ENCODE assay signal across 7 cellular contexts in genomic region chr6:49550413-49551125, GRCh38. TPM values are rescaled to one million over a fixed set of nuclear protein-coding genes. Genes with fewer than 3 reads are reported as not detected.
DNase-seq lines count a peak whose midpoint lies in the region; ATAC-seq and TF ChIP-seq lines count a peak whose summit lies in the region.

C6orf141 (plus strand) TSS chr6:49550668; CDS start chr6:49550793, 125 bp downstream.

- no TSS peak for BruUV-seq in OCI-LY7 (replicated peaks; lab: Mats Ljungman, UMichigan)

- intact Hi-C loops in OCI-LY7 (cut with micrococcal nuclease; ENCODE audit: unreplicated experiment): no loop called here

- no peak for TF ChIP-seq POLR2A in GM18505 (IDR thresholded peaks at IDR 0.05; ENCODE audit: borderline replicate concordance, extremely low read depth, insufficient read depth, insufficient read length)

- no peaks in the 10 kb centered on the region for H3K27me3 ChIP-seq in MG63
- no peaks in the 10 kb centered on the region for H3K27me3 ChIP-seq in rectal smooth muscle tissue (ENCODE audit: control insufficient read depth, insufficient read depth, low read length)

- CTCF ChIA-PET in HEK293 (lab: Yijun Ruan, JAX) (interaction anchor here (0.5 to 5.2 kb wide), 10 partner anchors 9 to 310 kb away, joined by 3 to 35 read pairs (median 4); no protein-coding TSS in a partner anchor), OCI-LY7 (lab: Charles Lee; ENCODE audit: unreplicated experiment) (no interaction called here)

- POLR2A ChIA-PET in HEK293 (lab: Yijun Ruan, JAX): interaction anchor here (0.6 to 5.0 kb wide), 10 partner anchors 9 to 60 kb away, joined by 3 to 39 read pairs (median 4); no protein-coding TSS in a partner anchor
- POLR2A ChIA-PET in OCI-LY7 (lab: Charles Lee): no interaction called here

- H3K36me3 ChIP-seq in HEK293 (ENCODE audit: control insufficient read depth in 2 of 2, insufficient read depth in 1 of 2, low read length in 2 of 2): peaks cover 0 to 4% of the 10 kb centered on the region in 2 experiments; a peak in 1 of 3 replicates
- no peaks in the 10 kb centered on the region for H3K36me3 ChIP-seq in MG63
- H3K36me3 ChIP-seq in rectal smooth muscle tissue (ENCODE audit: control insufficient read depth, insufficient read depth, low read length): no peaks in the 10 kb centered on the region
- no peaks in the 10 kb centered on the region for H3K36me3 ChIP-seq in OCI-LY7 (ENCODE audit: insufficient read depth, low read length)

- TF ChIP-seq CTCF in HEK293 (tag by site-specific recombination; IDR thresholded peaks at IDR 0.05) (peak; percentile 74), OCI-LY7 (conservative IDR thresholded peaks at IDR 0.05; ENCODE audit: low read length) (no peak)

- H3K79me2 ChIP-seq in OCI-LY7 (ENCODE audit: insufficient read depth, low read depth, low read length): no peaks in the 10 kb centered on the region

- H2AFZ ChIP-seq in OCI-LY7 (ENCODE audit: low read length): no peak within 1 kb of the TSS

- ATAC-seq in GM18505 (IDR thresholded peaks at IDR 0.05; ENCODE audit: unreplicated experiment): peak; percentile 77

- H3K27ac ChIP-seq in HEK293 (ENCODE audit: extremely low read depth, low read depth, low read length) (peak within 1 kb of the TSS; percentile 86), rectal smooth muscle tissue (ENCODE audit: low read depth, low read length) (no peak within 1 kb of the TSS), OCI-LY7 (ENCODE audit: low read depth, low read length, poor library complexity, severe bottlenecking) (no peak within 1 kb of the TSS)

- H3K4me3 ChIP-seq in HEK293 (ENCODE audit: low read depth, low read length) (peak within 1 kb of the TSS; percentile 75), MG63 (peak within 1 kb of the TSS; percentile 40), rectal smooth muscle tissue (ENCODE audit: low read length) (peak within 1 kb of the TSS; percentile 68), OCI-LY7 (ENCODE audit: low read depth, low read length, poor library complexity, severe bottlenecking) (no peak within 1 kb of the TSS)

- H3K4me2 ChIP-seq in OCI-LY7 (ENCODE audit: low read length): no peak within 1 kb of the TSS

- H3K9me3 ChIP-seq in HEK293 (ENCODE audit: control insufficient read depth, insufficient read depth, low read depth, low read length): no peaks in the 10 kb centered on the region
- H3K9me3 ChIP-seq in MG63: no peaks in the 10 kb centered on the region
- H3K9me3 ChIP-seq in OCI-LY7 (ENCODE audit: low read length): no peaks in the 10 kb centered on the region

- H3K9ac ChIP-seq in rectal smooth muscle tissue (ENCODE audit: low read length): no peak within 1 kb of the TSS

- DNase-seq in MG63: peak; percentile 68
- DNase-seq in activated T-cell treated with anti-CD3 and anti-CD28 coated beads, Interleukin-2, amount 50 U/mL, for 48 hours: peak; percentile 42 to 46
- DNase-seq in glomerular visceral epithelial cell (ENCODE audit: extremely low spot score): peak; percentile 16
- DNase-seq in OCI-LY7 (ENCODE audit: low spot score): no peak

- H3K9me2 ChIP-seq in OCI-LY7 (ENCODE audit: insufficient read depth, low read length): no peaks in the 10 kb centered on the region

- H3K4me1 ChIP-seq in HEK293 (ENCODE audit: control insufficient read depth, insufficient read depth, low read length) (peaks cover 2% of the 10 kb centered on the region; the same call in 1 of the 2 replicates), rectal smooth muscle tissue (ENCODE audit: control insufficient read depth, insufficient read depth, low read length) (no peaks in the 10 kb centered on the region), OCI-LY7 (ENCODE audit: insufficient read depth, low read length, poor library complexity, severe bottlenecking) (no peaks in the 10 kb centered on the region)

- H4K20me1 ChIP-seq in OCI-LY7 (ENCODE audit: insufficient read depth, low read length): no peaks in the 10 kb centered on the region

TF ChIP-seq in HEK293, 187 proteins besides CTCF, POLR2A, EP300 and RAD21 (continues in another document):
- peak; percentile 92 for TF ChIP-seq ZEB2 (tag by site-specific recombination; IDR thresholded peaks at IDR 0.05)
- peak; percentile 80; the same call in 1 of the 2 replicates for TF ChIP-seq ZNF639 (tag by site-specific recombination; IDR thresholded peaks at IDR 0.05)
- TF ChIP-seq KLF16 (tag by site-specific recombination; IDR thresholded peaks at IDR 0.05): peak; percentile 73; the same call in 1 of the 2 replicates
- TF ChIP-seq ZNF600 (tag by site-specific recombination; IDR thresholded peaks at IDR 0.05): peak; percentile 66
- TF ChIP-seq ZNF146 (tag by site-specific recombination; IDR thresholded peaks at IDR 0.05): 0 out of 2 replicates have a peak, but pooled peaks have one; percentile 3
- TF ChIP-seq ZNF423 (tag by site-specific recombination; IDR thresholded peaks at IDR 0.05): 0 out of 2 replicates have a peak, but pooled peaks have one; percentile 16
- 0 out of 2 replicates have a peak, but pooled peaks have one; percentile 33 for TF ChIP-seq ZBTB48 (tag by site-specific recombination; IDR thresholded peaks at IDR 0.05)
- peak; percentile 90 for TF ChIP-seq KLF7 (tag by site-specific recombination; IDR thresholded peaks at IDR 0.05; ENCODE audit: borderline replicate concordance)
- TF ChIP-seq ZNF513 (tag by site-specific recombination; IDR thresholded peaks at IDR 0.05): peak; percentile 58; the same call in 1 of the 2 replicates
- TF ChIP-seq ZNF155 (tag by site-specific recombination; IDR thresholded peaks at IDR 0.05): no peak
- TF ChIP-seq ZFP69B (tag by site-specific recombination; IDR thresholded peaks at IDR 0.05): peak; percentile 39; the same call in 1 of the 2 replicates
- peak; percentile 84 for TF ChIP-seq ZBTB26 (tag by site-specific recombination; optimal IDR thresholded peaks at IDR 0.05)
- peak; percentile 71 for TF ChIP-seq ZSCAN30 (tag by site-specific recombination; IDR thresholded peaks at IDR 0.05)
- peak; percentile 61 for TF ChIP-seq KLF9 (tag by site-specific recombination; IDR thresholded peaks at IDR 0.05; ENCODE audit: low read depth)
- 0 out of 2 replicates have a peak, but pooled peaks have one; percentile 44 for TF ChIP-seq TSHZ1 (tag by site-specific recombination; IDR thresholded peaks at IDR 0.05; ENCODE audit: borderline replicate concordance)

RNA-seq across cellular contexts. Expression of gene C6orf141, which starts in this region (rescaled TPM):
- 0.63 and 1.1 TPM in 2 replicates for total RNA-seq in MG63 (2014; rRNA removed; shearing (Covaris generic); ENCODE audit: low replicate concordance)
- total RNA-seq in OCI-LY7 (2014; rRNA removed; shearing (Covaris generic)): not detected in 2 replicates
- not detected in 2 replicates for total RNA-seq in OCI-LY7 (2022)
